Comparison of ENCODE assay signal across 22 cellular contexts in the genomic region with DNA sequence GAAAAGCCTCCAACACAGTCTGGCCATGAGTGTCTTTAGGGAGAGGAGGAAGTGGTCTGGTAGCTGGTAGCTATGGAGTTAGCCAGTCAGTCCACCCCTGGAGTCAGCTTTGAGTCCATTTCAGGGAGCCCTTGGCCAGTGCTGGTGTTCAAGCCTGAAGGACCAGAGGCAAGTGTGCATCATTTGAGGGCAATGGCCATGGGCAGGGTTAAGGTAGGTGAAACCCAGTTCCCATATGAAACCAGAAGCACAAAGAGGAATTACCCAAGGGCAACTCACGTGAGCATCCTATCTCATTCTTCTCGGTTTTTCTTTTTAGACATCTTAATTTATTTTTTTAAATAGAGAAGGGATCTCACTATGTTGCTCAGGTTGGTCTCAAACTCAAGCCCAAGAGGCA.
"Had no signal": no experiment of that assay in that cellular context is flagged by ENCODE, and none has a peak within 500 bp of the region (broad histone marks: within the 10 kb centered on the region; RNA-seq: fewer than 3 reads in every experiment).

No MANE protein-coding gene starts in this region.

- ATAC-seq: activated CD4-positive, CD25-positive, alpha-beta regulatory T cell treated with anti-CD3 and anti-CD28 coated beads, Interleukin-2, amount 50 U/mL, for 24 hours; activated CD8-positive, alpha-beta memory T cell treated with anti-CD3 and anti-CD28 coated beads, Interleukin-2, amount 10 ng/mL, durations not matched to agents 7 days and 5 days; activated CD8-positive, alpha-beta T cell treated with anti-CD3 and anti-CD28 coated beads for 36 hours; heart left ventricle; mucosa of descending colon; sciatic nerve; stimulated activated naive B cell treated with anti-CD40 and anti-IgM and Interleukin-4, amounts not matched to agents 10 μg/mL and 1 μg/mL and 100 μg/mL, for 72 hours had no signal

- FAIRE-seq: endometrium, islet of Langerhans, small intestine had no signal

- DNase-seq: activated CD4-positive, alpha-beta T cell treated with anti-CD3 and anti-CD28 coated beads, Interleukin-2, amount 10 ng/mL, durations not matched to agents 24 days and 14 days; activated CD8-positive, alpha-beta memory T cell treated with anti-CD3 and anti-CD28 coated beads, Interleukin-2, amount 10 ng/mL, durations not matched to agents 7 days and 5 days; activated CD8-positive, alpha-beta T cell treated with anti-CD3 and anti-CD28 coated beads for 36 hours; activated gamma-delta T cell treated with Interleukin-2 at 50 U/mL for 16 hours; activated T-cell treated with anti-CD3 and anti-CD28 coated beads for 4 hours; anterior cingulate cortex; cerebellar nuclear complex; heart left ventricle; mucosa of descending colon; occipital lobe; posterior cingulate gyrus; small intestine; stimulated activated CD8-positive, alpha-beta memory T cell treated with anti-CD3 and anti-CD28 coated beads, Interleukin-4, amount 100 ng/mL, for 48 hours; stimulated activated naive B cell treated with anti-CD40 and anti-IgM and Interleukin-4, amounts not matched to agents 10 μg/mL and 1 μg/mL and 100 μg/mL, for 72 hours; testis; upper lobe of left lung had no signal

- H3K9me3 ChIP-seq: breast epithelium, heart left ventricle, mucosa of descending colon, testis, upper lobe of left lung had no signal

- H3K27ac ChIP-seq: testis, upper lobe of left lung, VCaP had no signal

- H3K36me3 ChIP-seq: breast epithelium, heart left ventricle, upper lobe of left lung had no signal

- H3K4me3 ChIP-seq: breast epithelium, heart left ventricle, mucosa of descending colon, testis, upper lobe of left lung had no signal

- H3K27me3 ChIP-seq: breast epithelium, heart left ventricle, testis, upper lobe of left lung had no signal
